10 cellular contexts compared by ENCODE assay signal in genomic region chr1:111600295-111600694, GRCh38. TPM values are rescaled to one million over a fixed set of nuclear protein-coding genes. Genes with fewer than 3 reads are reported as not detected.
DNase-seq lines count a peak whose midpoint lies in the region; ATAC-seq and TF ChIP-seq lines count a peak whose summit lies in the region.
"Had no signal": no experiment of that assay in that cellular context is flagged by ENCODE, and none has a peak within 500 bp of the region (broad histone marks: within the 10 kb centered on the region; RNA-seq: fewer than 3 reads in every experiment).

No MANE protein-coding gene starts in this region.

- no peak overlapping the region for H3K4me3 Mint-ChIP-seq in activated naive CD4-positive, alpha-beta T cell treated with anti-CD3 and anti-CD28 coated beads for 36 hours

- peak; percentile 1 for ATAC-seq in HG02884 (IDR thresholded peaks at IDR 0.05; ENCODE audit: unreplicated experiment)
- peak in 1 of 2 donors; percentile 1 for ATAC-seq in activated naive CD4-positive, alpha-beta T cell treated with anti-CD3 and anti-CD28 coated beads, Interleukin-2, amount 50 U/mL, for 72 hours
- no peak for ATAC-seq in heart right ventricle

- no peaks in the 10 kb centered on the region for H3K27me3 Mint-ChIP-seq in activated naive CD4-positive, alpha-beta T cell treated with anti-CD3 and anti-CD28 coated beads for 36 hours (ENCODE audit: low read depth)

- H3K27ac ChIP-seq in stomach smooth muscle (ENCODE audit: low read length) (peak overlapping the region; percentile 31), heart right ventricle (no peak overlapping the region)

- H3K4me1 Mint-ChIP-seq in activated naive CD4-positive, alpha-beta T cell treated with anti-CD3 and anti-CD28 coated beads for 36 hours (ENCODE audit: low read depth), result peaks cover 99% of the 10 kb centered on the region

- no peak for DNase-seq in activated naive CD4-positive, alpha-beta T cell treated with anti-CD3 and anti-CD28 coated beads for 36 hours
- no peak for DNase-seq in activated naive CD4-positive, alpha-beta T cell (lab: John Stamatoyannopoulos, UW)
- DNase-seq in activated naive CD4-positive, alpha-beta T cell treated with anti-CD3 and anti-CD28 coated beads, Interleukin-2, amount 50 U/mL, for 72 hours (ENCODE audit: low spot score in 2 of 2), result no peak
- DNase-seq in NCI-H226, result no peak
- no peak for DNase-seq in heart right ventricle
- no peak for DNase-seq in NCI-H187 treated with DMSO at 0.1 percent for 48 hours (lab: John Stamatoyannopoulos, UW)
- DNase-seq: anterior cingulate cortex, NCI-H2227 treated with DMSO at 0.1 percent for 48 hours had no signal

- no peak for TF ChIP-seq CTCF in heart right ventricle (IDR thresholded peaks at IDR 0.05)

- CTCF ChIA-PET in activated naive CD4-positive, alpha-beta T cell treated with anti-CD3 and anti-CD28 coated beads for 36 hours (lab: Charles Lee), result interaction anchor here (0.7 to 7.0 kb wide), 6 partner anchors 17 to 92 kb away, joined by 3 to 45 read pairs (median 6); partner anchors contain the start of gene RAP1A

- H3K27me3 ChIP-seq in stomach smooth muscle (ENCODE audit: control insufficient read depth in 1 of 2, insufficient read depth in 2 of 2, low read length in 2 of 2) (no peaks in the 10 kb centered on the region), heart right ventricle (no peaks in the 10 kb centered on the region)

- intact Hi-C loops in activated naive CD4-positive, alpha-beta T cell treated with anti-CD3 and anti-CD28 coated beads for 36 hours (cut with micrococcal nuclease), result loop anchor here (1.0 to 10.0 kb wide), 6 partner anchors 29 to 965 kb away; no protein-coding TSS in a partner anchor
- intact Hi-C loops in heart right ventricle (cut with DNase I), result no loop called here

- H3K9ac ChIP-seq in stomach smooth muscle (ENCODE audit: low read length in 2 of 2), result peak overlapping the region in 1 of 2 donors; percentile 47

- peak overlapping the region; percentile 93 for H3K27ac Mint-ChIP-seq in activated naive CD4-positive, alpha-beta T cell treated with anti-CD3 and anti-CD28 coated beads for 36 hours
- H3K27ac Mint-ChIP-seq in activated naive CD4-positive, alpha-beta T cell treated with anti-CD3 and anti-CD28 coated beads, Interleukin-2, amount 50 U/mL, for 72 hours, result peak overlapping the region; percentile 87 to 99

- 78 to 80% methylated on average over 3 of the region's 3 CpGs for WGBS in heart right ventricle, 2 donors

- H3K9me3 Mint-ChIP-seq in activated naive CD4-positive, alpha-beta T cell treated with anti-CD3 and anti-CD28 coated beads for 36 hours, result peaks cover 4% of the 10 kb centered on the region
- H3K9me3 Mint-ChIP-seq in activated naive CD4-positive, alpha-beta T cell treated with anti-CD3 and anti-CD28 coated beads, Interleukin-2, amount 50 U/mL, for 72 hours, result peaks cover 3% of the 10 kb centered on the region in 2 donors

- H3K36me3 Mint-ChIP-seq in activated naive CD4-positive, alpha-beta T cell treated with anti-CD3 and anti-CD28 coated beads for 36 hours (ENCODE audit: low read depth), result no peaks in the 10 kb centered on the region
- H3K36me3 Mint-ChIP-seq in activated naive CD4-positive, alpha-beta T cell treated with anti-CD3 and anti-CD28 coated beads, Interleukin-2, amount 50 U/mL, for 72 hours, result peaks cover 0 to 14% of the 10 kb centered on the region in 2 donors

- H3K4me3 ChIP-seq in stomach smooth muscle (ENCODE audit: low read length in 2 of 2), result no peak overlapping the region
- no peak overlapping the region for H3K4me3 ChIP-seq in heart right ventricle

- peaks cover 43% of the 10 kb centered on the region for H3K4me1 ChIP-seq in stomach smooth muscle (ENCODE audit: control insufficient read depth, insufficient read depth, low read length)
- peaks cover 0 to 63% (median 13%) of the 10 kb centered on the region in 9 donors for H3K4me1 ChIP-seq in heart right ventricle

- no peaks in the 10 kb centered on the region for H3K9me3 ChIP-seq in stomach smooth muscle (ENCODE audit: control insufficient read depth in 2 of 2, low read length in 2 of 2)
- no peaks in the 10 kb centered on the region for H3K9me3 ChIP-seq in heart right ventricle

- H3K36me3 ChIP-seq in stomach smooth muscle (ENCODE audit: control insufficient read depth in 2 of 2, insufficient read depth in 2 of 2, low read length in 2 of 2) (no peaks in the 10 kb centered on the region), heart right ventricle (no peaks in the 10 kb centered on the region)

RNA-seq across cellular contexts. Expression of gene RAP1A, which starts 19.3 kb away (rescaled TPM):
- 100 to 1,000 TPM; 152 to 155 TPM for total RNA-seq in activated naive CD4-positive, alpha-beta T cell treated with anti-CD3 and anti-CD28 coated beads for 36 hours
- 100 to 1,000 TPM; 126 to 165 TPM for total RNA-seq in activated naive CD4-positive, alpha-beta T cell treated with anti-CD3 and anti-CD28 coated beads, Interleukin-2, amount 50 U/mL, for 72 hours
- 100 to 1,000 TPM in 6 of 10 donors, 10 to 100 TPM in 4; 83.4 to 120 (median 102) TPM for total RNA-seq in heart right ventricle
- 10 to 100 TPM; 64.2 to 68.4 TPM for polyA plus RNA-seq in heart right ventricle
